Comparison of ENCODE assay signal across 10 cellular contexts in genomic region chr14:104139460-104140212, GRCh38. TPM values are rescaled to one million over a fixed set of nuclear protein-coding genes. Genes with fewer than 3 reads are reported as not detected.
A peak's percentile ranks its signal among the peaks of the same experiment; 100 is the strongest.
DNase-seq lines count a peak whose midpoint lies in the region; ATAC-seq, FAIRE-seq and TF ChIP-seq lines count a peak whose summit lies in the region.
"Had no signal": no experiment of that assay in that cellular context is flagged by ENCODE, and none has a peak within 500 bp of the region (broad histone marks: within the 10 kb centered on the region; RNA-seq: fewer than 3 reads in every experiment).

No MANE protein-coding gene starts in this region.

- peak overlapping the region; percentile 87 for H3K4me2 ChIP-seq in endothelial cell of umbilical vein (ENCODE audit: insufficient read depth, low read length)

- H3K9ac ChIP-seq in endothelial cell of umbilical vein (replicated peaks; ENCODE audit: extremely low read depth, insufficient read depth, low read length) = peak overlapping the region; percentile 23
- H3K9ac ChIP-seq in mucosa of rectum (ENCODE audit: low read depth in 1 of 2, low read length in 2 of 2) = peak overlapping the region in 1 of 2 donors; percentile 59

- no peak overlapping the region for H3K27ac ChIP-seq in endothelial cell of umbilical vein (ENCODE audit: insufficient read depth, low read depth, low read length)
- H3K27ac ChIP-seq in mucosa of rectum (ENCODE audit: low read depth in 2 of 2, low read length in 2 of 2) = no peak overlapping the region
- H3K27ac ChIP-seq in upper lobe of left lung = no peak overlapping the region

- dilution Hi-C loops in endothelial cell of umbilical vein (cut with MboI; ENCODE audit: extremely low pct_ligation_motif_present, low sequenced_read_pairs) = no loop called here

- TF ChIP-seq CTCF in endothelial cell of umbilical vein (IDR thresholded peaks at IDR 0.05; ENCODE audit: extremely low read depth in 1 of 2, insufficient read depth in 1 of 2, low read depth in 1 of 2, low read length in 2 of 2) = no peak
- TF ChIP-seq CTCF in upper lobe of left lung (IDR thresholded peaks at IDR 0.05) = no peak

- H3K9me3 ChIP-seq in endothelial cell of umbilical vein (replicated peaks; ENCODE audit: control insufficient read depth, insufficient read depth, low read length) (no peaks in the 10 kb centered on the region), mucosa of rectum (ENCODE audit: control insufficient read depth in 2 of 2, low read length in 2 of 2) (no peaks in the 10 kb centered on the region), upper lobe of left lung (no peaks in the 10 kb centered on the region)

- H3K27me3 ChIP-seq in endothelial cell of umbilical vein (ENCODE audit: control insufficient read depth in 2 of 2, insufficient read depth in 2 of 2, low read length in 2 of 2) (peaks cover 21 to 23% of the 10 kb centered on the region in 2 experiments), mucosa of rectum (ENCODE audit: control insufficient read depth in 2 of 2, insufficient read depth in 2 of 2, low read length in 2 of 2) (peaks cover 17 to 25% of the 10 kb centered on the region in 2 donors), upper lobe of left lung (peaks cover 0 to 46% (median 23%) of the 10 kb centered on the region in 4 donors)

- peak; percentile 18 for DNase-seq in activated naive CD4-positive, alpha-beta T cell treated with anti-CD3 and anti-CD28 coated beads, Interleukin-2, amount 10 ng/mL, durations not matched to agents 7 days and 5 days
- DNase-seq in activated naive CD4-positive, alpha-beta T cell treated with anti-CD3 and anti-CD28 coated beads, Interleukin-2, amount 50 U/mL, for 16 hours = no peak
- DNase-seq in endothelial cell of umbilical vein (ENCODE audit: low read depth, low spot score) = no peak
- DNase-seq in upper lobe of left lung = peak in 1 of 2 donors; percentile 55
- no peak for DNase-seq in NCI-H446 treated with DMSO at 0.1 percent for 48 hours (lab: John Stamatoyannopoulos, UW)
- DNase-seq in GM19238 (ENCODE audit: insufficient read length, low spot score) = no peak
- no peak for DNase-seq in epidermal melanocyte (ENCODE audit: insufficient read length, low spot score)
- DNase-seq: activated CD4-positive, alpha-beta T cell treated with anti-CD3 and anti-CD28 coated beads, Interleukin-2, amount 50 U/mL, for 1 hour had no signal

- H3K27ac Mint-ChIP-seq in activated naive CD4-positive, alpha-beta T cell treated with anti-CD3 and anti-CD28 coated beads, Interleukin-2, amount 10 ng/mL, durations not matched to agents 7 days and 5 days = no peak overlapping the region

- H3K4me1 ChIP-seq in endothelial cell of umbilical vein (ENCODE audit: control insufficient read depth, extremely low read depth, insufficient read depth, low read length) = peaks cover 21% of the 10 kb centered on the region
- H3K4me1 ChIP-seq in mucosa of rectum (ENCODE audit: control insufficient read depth in 2 of 2, insufficient read depth in 2 of 2, low read length in 2 of 2) = peaks cover 23 to 33% of the 10 kb centered on the region in 2 donors
- H3K4me1 ChIP-seq in upper lobe of left lung = peaks cover 34 to 53% (median 44%) of the 10 kb centered on the region in 4 donors

- CTCF ChIA-PET in activated naive CD4-positive, alpha-beta T cell treated with anti-CD3 and anti-CD28 coated beads, Interleukin-2, amount 10 ng/mL, durations not matched to agents 7 days and 5 days (lab: Charles Lee) = no interaction called here
- CTCF ChIA-PET in endothelial cell of umbilical vein (lab: Charles Lee) = interaction anchor here (1.8 kb wide), 1 partner anchor 425 kb away, joined by 8 read pairs; no protein-coding TSS in a partner anchor

- no peaks in the 10 kb centered on the region for H4K20me1 ChIP-seq in endothelial cell of umbilical vein (replicated peaks; ENCODE audit: control insufficient read depth, extremely low read depth, insufficient read depth, low read length)

- TF ChIP-seq POLR2A in endothelial cell of umbilical vein (IDR thresholded peaks at IDR 0.05; ENCODE audit: low read depth, low read length) (no peak), upper lobe of left lung (IDR thresholded peaks at IDR 0.05) (no peak)

- no peak for FAIRE-seq in endothelial cell of umbilical vein (lab: Jason Lieb, UNC)

- 40 to 54% methylated on average over 1 to 14 of the region's 14 CpGs for WGBS in upper lobe of left lung, 2 donors

- TF ChIP-seq EP300 in upper lobe of left lung (IDR thresholded peaks at IDR 0.05) = no peak

- H3K4me3 ChIP-seq in endothelial cell of umbilical vein (replicated peaks in 1 of 3; ENCODE audit: insufficient read depth in 1 of 3, low read depth in 1 of 3, low read length in 3 of 3) = peak overlapping the region; percentile 61 to 87 (median 63)
- peak overlapping the region; percentile 52 to 56 for H3K4me3 ChIP-seq in mucosa of rectum (ENCODE audit: low read length in 2 of 2)
- peak overlapping the region in 3 of 4 donors; percentile 47 to 71 (median 53) for H3K4me3 ChIP-seq in upper lobe of left lung

- peaks cover 12% of the 10 kb centered on the region for H3K4me1 Mint-ChIP-seq in activated naive CD4-positive, alpha-beta T cell treated with anti-CD3 and anti-CD28 coated beads, Interleukin-2, amount 10 ng/mL, durations not matched to agents 7 days and 5 days

- ATAC-seq in upper lobe of left lung (ENCODE audit: low FRiP score in 2 of 2) = no peak

- POLR2A ChIA-PET in endothelial cell of umbilical vein (lab: Charles Lee) = no interaction called here

- peaks cover 72% of the 10 kb centered on the region for H3K27me3 Mint-ChIP-seq in activated naive CD4-positive, alpha-beta T cell treated with anti-CD3 and anti-CD28 coated beads, Interleukin-2, amount 10 ng/mL, durations not matched to agents 7 days and 5 days

- no peaks in the 10 kb centered on the region for H3K36me3 Mint-ChIP-seq in activated naive CD4-positive, alpha-beta T cell treated with anti-CD3 and anti-CD28 coated beads, Interleukin-2, amount 10 ng/mL, durations not matched to agents 7 days and 5 days

- no peak overlapping the region for H3K4me3 Mint-ChIP-seq in activated naive CD4-positive, alpha-beta T cell treated with anti-CD3 and anti-CD28 coated beads, Interleukin-2, amount 10 ng/mL, durations not matched to agents 7 days and 5 days

- intact Hi-C loops in endothelial cell of umbilical vein (cut with micrococcal nuclease) = loop anchor here (2.0 kb wide), 1 partner anchor 297 kb away; no protein-coding TSS in a partner anchor

- BruUV-seq in endothelial cell of umbilical vein (replicated peaks; lab: Mats Ljungman, UMichigan) = no TSS peak

- peak overlapping the region; percentile 91 for H2AFZ ChIP-seq in endothelial cell of umbilical vein (ENCODE audit: low read depth, low read length)

- H3K9me3 Mint-ChIP-seq in activated naive CD4-positive, alpha-beta T cell treated with anti-CD3 and anti-CD28 coated beads, Interleukin-2, amount 10 ng/mL, durations not matched to agents 7 days and 5 days = no peaks in the 10 kb centered on the region

- H3K9me1 ChIP-seq in endothelial cell of umbilical vein (replicated peaks; ENCODE audit: control insufficient read depth, extremely low read depth, insufficient read depth, low read length) = no peaks in the 10 kb centered on the region

- peaks cover 3% of the 10 kb centered on the region for H3K79me2 ChIP-seq in endothelial cell of umbilical vein (ENCODE audit: control insufficient read depth, insufficient read depth, low read length)

- H3K36me3 ChIP-seq in endothelial cell of umbilical vein (ENCODE audit: control insufficient read depth in 2 of 2, extremely low read depth in 1 of 2, insufficient read depth in 2 of 2, low read length in 2 of 2) = no peaks in the 10 kb centered on the region
- H3K36me3 ChIP-seq in mucosa of rectum (ENCODE audit: control insufficient read depth in 2 of 2, insufficient read depth in 2 of 2, low read length in 2 of 2) = no peaks in the 10 kb centered on the region
- H3K36me3 ChIP-seq in upper lobe of left lung = no peaks in the 10 kb centered on the region

TF ChIP-seq in endothelial cell of umbilical vein, 7 proteins besides CTCF, POLR2A, EP300 and RAD21:
- no peak for TF ChIP-seq EZH2 (IDR thresholded peaks at IDR 0.05; ENCODE audit: borderline replicate concordance, low read depth, low read length, severe bottlenecking)
- no peak for TF ChIP-seq MAX (IDR thresholded peaks at IDR 0.05; ENCODE audit: insufficient read depth, insufficient read length)
- no peak for TF ChIP-seq GATA2 (IDR thresholded peaks at IDR 0.05; ENCODE audit: insufficient read depth, insufficient read length, low read depth, low read length)
- TF ChIP-seq MYC (IDR thresholded peaks at IDR 0.05; ENCODE audit: low read depth, low read length) = no peak
- no peak for TF ChIP-seq POLR2AphosphoS5 (IDR thresholded peaks at IDR 0.05; ENCODE audit: insufficient read depth, low read depth, low read length)
- no peak for TF ChIP-seq JUN (IDR thresholded peaks at IDR 0.05; ENCODE audit: borderline replicate concordance, insufficient read depth, insufficient read length, low read depth)
- no peak for TF ChIP-seq FOS (IDR thresholded peaks at IDR 0.05; ENCODE audit: borderline replicate concordance, insufficient read depth, low read length)

RNA-seq across cellular contexts. Expression of gene KIF26A, which starts 1.2 kb away (rescaled TPM):
- total RNA-seq in endothelial cell of umbilical vein (9.5 and 10.7 TPM in 2 replicates), upper lobe of left lung (1 to 10 TPM; 1.8 to 7.3 (median 3.5) TPM)
- 3.6 and 5.1 TPM in 2 replicates for polyA plus RNA-seq in endothelial cell of umbilical vein
- polyA plus RNA-seq in endothelial cell of umbilical vein (2011; cell fraction: cytosol; rRNA removed) = 1.5 and 2.5 TPM in 2 replicates
- polyA plus RNA-seq in endothelial cell of umbilical vein (2011; cell fraction: nucleus; rRNA removed) = 3.8 and 4.6 TPM in 2 replicates
- polyA plus RNA-seq in endothelial cell of umbilical vein (2012) = 2.0 and 4.1 TPM in 2 replicates
- polyA minus RNA-seq in endothelial cell of umbilical vein = 2.5 and 3.6 TPM in 2 replicates
- polyA minus RNA-seq in endothelial cell of umbilical vein (2011; cell fraction: cytosol; rRNA and poly(A)+ RNA removed) = 23.8 TPM
- polyA minus RNA-seq in endothelial cell of umbilical vein (2011; cell fraction: nucleus; rRNA and poly(A)+ RNA removed) = 1.8 and 3.9 TPM in 2 replicates

RNA-seq across cellular contexts. Expression of gene ASPG, which starts 54.1 kb away (rescaled TPM):
- not detected in 2 replicates for total RNA-seq in endothelial cell of umbilical vein
- 0.05 TPM in 1 of 2 replicates, not detected in the other for polyA plus RNA-seq in endothelial cell of umbilical vein
- not detected in 2 replicates for polyA plus RNA-seq in endothelial cell of umbilical vein (2011; cell fraction: cytosol; rRNA removed)
- 0.04 and 0.13 TPM in 2 replicates for polyA plus RNA-seq in endothelial cell of umbilical vein (2011; cell fraction: nucleus; rRNA removed)
- polyA plus RNA-seq in endothelial cell of umbilical vein (2012) = not detected in 2 replicates
- not detected in 2 replicates for polyA minus RNA-seq in endothelial cell of umbilical vein
- polyA minus RNA-seq in endothelial cell of umbilical vein (2011; cell fraction: cytosol; rRNA and poly(A)+ RNA removed) = not detected
- not detected in 2 replicates for polyA minus RNA-seq in endothelial cell of umbilical vein (2011; cell fraction: nucleus; rRNA and poly(A)+ RNA removed)
- 10 to 100 TPM in 3 of 6 donors, 1 to 10 TPM in 2, not detected in 1; 5.2 to 14.7 (median 12.5) TPM for total RNA-seq in upper lobe of left lung
- total RNA-seq: HT1080 had no signal
